ENCODE assay signal across 8 cellular contexts in genomic region chr4:162891788-162892707, GRCh38.
DNase-seq lines count a peak whose midpoint lies in the region; ATAC-seq and TF ChIP-seq lines count a peak whose summit lies in the region.

No MANE protein-coding gene starts in this region.

- H3K9me3 Mint-ChIP-seq in natural killer cell = peaks cover 5 to 8% of the 10 kb centered on the region in 2 donors
- H3K9me3 Mint-ChIP-seq in activated T-cell treated with anti-CD3 and anti-CD28 coated beads, Interleukin-2, amount 50 U/mL, for 24 hours = no peaks in the 10 kb centered on the region

- H3K4me2 ChIP-seq in BLaER1 treated with 17β-estradiol and CSF1 and Interleukin-3, amounts not matched to agents 10 nM and 100 nM = peak overlapping the region; percentile 43 to 84 (median 60); a peak in 20 of 22 replicates
- peak overlapping the region; percentile 70 for H3K4me2 ChIP-seq in OCI-LY3 (ENCODE audit: low read length)

- no peaks in the 10 kb centered on the region for H3K79me2 ChIP-seq in OCI-LY3 (ENCODE audit: low read length)

- H3K4me1 Mint-ChIP-seq in natural killer cell = no peaks in the 10 kb centered on the region
- H3K4me1 Mint-ChIP-seq in activated T-cell treated with anti-CD3 and anti-CD28 coated beads, Interleukin-2, amount 50 U/mL, for 24 hours (ENCODE audit: low read depth) = peaks cover 8% of the 10 kb centered on the region

- TF ChIP-seq CTCF in OCI-LY3 (IDR thresholded peaks at IDR 0.05; ENCODE audit: low read depth, low read length) (no peak), natural killer cell (IDR thresholded peaks at IDR 0.05) (no peak)

- H4K20me1 ChIP-seq in BLaER1 treated with 17β-estradiol and CSF1 and Interleukin-3, amounts not matched to agents 10 nM and 100 nM = no peaks in the 10 kb centered on the region
- peaks cover 3% of the 10 kb centered on the region; the same call in 1 of the 2 replicates for H4K20me1 ChIP-seq in OCI-LY3 (ENCODE audit: insufficient read depth, low read length)

- DNase-seq in nucleus accumbens (lab: John Stamatoyannopoulos, UW) (no peak), natural killer cell (no peak), UCSD-AML1 (lab: John Stamatoyannopoulos, UW; ENCODE audit: unreplicated experiment) (no peak)
- no peak for DNase-seq in activated T-cell treated with anti-CD3 and anti-CD28 coated beads, Interleukin-2, amount 50 U/mL, for 24 hours

- H3K27me3 ChIP-seq in BLaER1 treated with 17β-estradiol and CSF1 and Interleukin-3, amounts not matched to agents 10 nM and 100 nM = no peaks in the 10 kb centered on the region
- peaks cover 75% of the 10 kb centered on the region for H3K27me3 ChIP-seq in OCI-LY3 (ENCODE audit: low read depth, low read length)

- H3K9me3 ChIP-seq in BLaER1 treated with 17β-estradiol and CSF1 and Interleukin-3, amounts not matched to agents 10 nM and 100 nM (replicated peaks in 1 of 11) = peaks cover 0 to 10% (median 4%) of the 10 kb centered on the region in 11 experiments; a peak in 6 of 22 replicates
- peaks cover 4% of the 10 kb centered on the region; the same call in 1 of the 2 replicates for H3K9me3 ChIP-seq in OCI-LY3 (ENCODE audit: insufficient read depth, low read length)

- H3K4me1 ChIP-seq in BLaER1 treated with 17β-estradiol and CSF1 and Interleukin-3, amounts not matched to agents 10 nM and 100 nM = peaks cover 13 to 18% (median 16%) of the 10 kb centered on the region in 10 experiments
- H3K4me1 ChIP-seq in OCI-LY3 (ENCODE audit: low read length) = peaks cover 26% of the 10 kb centered on the region

- H3K36me3 Mint-ChIP-seq in natural killer cell = no peaks in the 10 kb centered on the region
- no peaks in the 10 kb centered on the region for H3K36me3 Mint-ChIP-seq in activated T-cell treated with anti-CD3 and anti-CD28 coated beads, Interleukin-2, amount 50 U/mL, for 24 hours (ENCODE audit: low read depth)

- H2AFZ ChIP-seq in OCI-LY3 (ENCODE audit: low read depth, low read length) = no peak overlapping the region

- H3K27ac Mint-ChIP-seq in natural killer cell = no peak overlapping the region
- no peak overlapping the region for H3K27ac Mint-ChIP-seq in activated T-cell treated with anti-CD3 and anti-CD28 coated beads, Interleukin-2, amount 50 U/mL, for 24 hours

- no peaks in the 10 kb centered on the region for H3K36me3 ChIP-seq in BLaER1 treated with 17β-estradiol and CSF1 and Interleukin-3, amounts not matched to agents 10 nM and 100 nM
- H3K36me3 ChIP-seq in OCI-LY3 (replicated peaks; ENCODE audit: low read depth, low read length) = peaks cover 11% of the 10 kb centered on the region

- peak overlapping the region in 3 of 11 experiments; percentile 42 to 60 (median 55); a peak in 6 of 22 replicates for H3K27ac ChIP-seq in BLaER1 treated with 17β-estradiol and CSF1 and Interleukin-3, amounts not matched to agents 10 nM and 100 nM
- H3K27ac ChIP-seq in OCI-LY3 (ENCODE audit: low read length) = peak overlapping the region; percentile 39

- no peaks in the 10 kb centered on the region for H3K27me3 Mint-ChIP-seq in natural killer cell (ENCODE audit: low read depth in 2 of 2)
- H3K27me3 Mint-ChIP-seq in activated T-cell treated with anti-CD3 and anti-CD28 coated beads, Interleukin-2, amount 50 U/mL, for 24 hours = no peaks in the 10 kb centered on the region

- no peak overlapping the region for H3K4me3 ChIP-seq in BLaER1 treated with 17β-estradiol and CSF1 and Interleukin-3, amounts not matched to agents 10 nM and 100 nM
- H3K4me3 ChIP-seq in OCI-LY3 (ENCODE audit: low read length) = peak overlapping the region; percentile 39

- H3K9ac ChIP-seq in BLaER1 treated with 17β-estradiol and CSF1 and Interleukin-3, amounts not matched to agents 10 nM and 100 nM = peak overlapping the region in 3 of 11 experiments; percentile 30 to 36 (median 31); a peak in 2 of 22 replicates
- H3K9ac ChIP-seq in OCI-LY3 (ENCODE audit: low read length) = peak overlapping the region; percentile 14; the same call in 1 of the 2 replicates

- H3K4me3 Mint-ChIP-seq in natural killer cell = no peak overlapping the region
- no peak overlapping the region for H3K4me3 Mint-ChIP-seq in activated T-cell treated with anti-CD3 and anti-CD28 coated beads, Interleukin-2, amount 50 U/mL, for 24 hours

- ATAC-seq in GM19328 (IDR thresholded peaks at IDR 0.05; ENCODE audit: unreplicated experiment) (peak; percentile 99), HG03045 (IDR thresholded peaks at IDR 0.05; ENCODE audit: unreplicated experiment) (peak; percentile 98), natural killer cell (no peak)

- intact Hi-C loops in natural killer cell (cut with micrococcal nuclease) = no loop called here

Comparison
In these comparisons a context has a peak if more than half of its experiments do, and no peak if none do; other contexts are left out.
1. ATAC-seq: peak in GM19328 (single experiment) and HG03045 (single experiment); none in natural killer cell (0 of 3).